Comparison of ENCODE assay signal across 20 cellular contexts in the genomic region with DNA sequence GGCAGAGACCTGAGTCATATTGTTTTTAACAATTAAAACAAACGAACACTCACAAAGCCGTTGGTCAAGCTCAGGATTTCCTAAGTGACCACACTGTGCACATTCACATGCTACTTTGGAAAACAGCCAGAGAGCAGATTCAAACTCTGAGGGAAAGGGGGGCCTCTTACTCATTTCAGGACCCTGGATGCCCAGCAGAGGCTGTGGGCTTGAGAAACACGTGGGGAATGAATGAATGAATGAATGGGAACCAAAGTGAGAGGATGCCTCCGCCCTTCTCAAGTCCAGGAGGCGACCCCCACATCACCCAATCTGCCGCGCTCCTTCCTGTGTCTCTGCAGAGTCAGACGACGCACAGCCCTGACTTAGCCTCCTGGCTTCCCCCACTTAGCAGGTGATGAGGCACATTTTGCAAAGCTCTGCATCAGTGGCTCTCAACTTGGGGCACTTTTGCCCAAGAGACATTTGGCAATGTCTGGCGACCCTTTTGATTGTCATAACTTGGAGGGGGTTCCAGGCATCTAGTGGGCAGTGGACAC.
A peak's percentile ranks its signal among the peaks of the same experiment; 100 is the strongest.
DNase-seq lines count a peak whose midpoint lies in the region; ATAC-seq, FAIRE-seq and TF ChIP-seq lines count a peak whose summit lies in the region.
"Had no signal": no experiment of that assay in that cellular context is flagged by ENCODE, and none has a peak within 500 bp of the region (broad histone marks: within the 10 kb centered on the region; RNA-seq: fewer than 3 reads in every experiment).

No MANE protein-coding gene starts in this region.

- CTCF ChIA-PET in H1 (lab: Charles Lee; ENCODE audit: partially characterized antibody): interaction anchor here (1.0 kb wide), 2 partner anchors 16 to 20 kb away, joined by 3 read pairs; no protein-coding TSS in a partner anchor

- no peak for TF ChIP-seq RAD21 in H1 (IDR thresholded peaks at IDR 0.05 in 1 of 2, conservative IDR thresholded peaks at IDR 0.05 in 1 of 2; ENCODE audit: low read depth in 2 of 2, low read length in 2 of 2)

- no peak overlapping the region for H3K27ac ChIP-seq in BLaER1 treated with 17β-estradiol and CSF1 and Interleukin-3, amounts not matched to agents 10 nM and 100 nM
- H3K27ac ChIP-seq in H1 (ENCODE audit: low read depth, low read length): no peak overlapping the region
- H3K27ac ChIP-seq in substantia nigra (ENCODE audit: low read depth, low read length, poor library complexity, severe bottlenecking): no peak overlapping the region
- H3K27ac ChIP-seq: SJSA1 had no signal

- no peak for TF ChIP-seq EP300 in H1 (IDR thresholded peaks at IDR 0.05; ENCODE audit: borderline replicate concordance in 1 of 2, low read depth in 2 of 2, low read length in 2 of 2)

- H2AFZ ChIP-seq in H1 (ENCODE audit: low read length): no peak overlapping the region

- H3K9me3 ChIP-seq in BLaER1 treated with 17β-estradiol and CSF1 and Interleukin-3, amounts not matched to agents 10 nM and 100 nM (replicated peaks in 1 of 11): peaks cover 0 to 14% (median 8%) of the 10 kb centered on the region in 11 experiments; a peak in 10 of 22 replicates
- H3K9me3 ChIP-seq in H1 (ENCODE audit: insufficient read depth in 2 of 2, low read depth in 1 of 2, low read length in 1 of 2): no peaks in the 10 kb centered on the region
- H3K9me3 ChIP-seq: SJSA1 had no signal

- TF ChIP-seq CTCF in H1 (IDR thresholded peaks at IDR 0.05; ENCODE audit: control extremely low read depth in 1 of 3, insufficient read depth in 1 of 3, low read depth in 1 of 3, low read length in 3 of 3): no peak

- no peak overlapping the region for H2BK20ac ChIP-seq in H1 (ENCODE audit: low read length)

- H2AK5ac ChIP-seq in H1 (ENCODE audit: low read depth, low read length): no peak overlapping the region

- H4K91ac ChIP-seq in H1 (replicated peaks; ENCODE audit: insufficient read length, low read length): no peak overlapping the region

- no peaks in the 10 kb centered on the region; the same call in 1 of the 2 replicates for H3K23me2 ChIP-seq in H1 (ENCODE audit: low read depth, low read length)

- DNase-seq in MV-4-11 (lab: John Stamatoyannopoulos, UW) (peak; percentile 53), H1 (ENCODE audit: low read depth in 1 of 2, low spot score in 2 of 2) (no peak), pulmonary artery endothelial cell (ENCODE audit: low read depth, low spot score) (peak; percentile 47), DMS79 treated with DMSO at 0.1 percent for 48 hours (lab: John Stamatoyannopoulos, UW) (no peak), substantia nigra (lab: John Stamatoyannopoulos, UW) (no peak)
- DNase-seq: AML-193; Calu3; CD4-positive, alpha-beta T cell; NCI-H1417 treated with DMSO at 0.1 percent for 48 hours; NCI-H2029; NCI-H2171; NCI-H446 treated with DMSO at 0.1 percent for 48 hours; NCI-H748 treated with DMSO at 0.1 percent for 48 hours; OCI-M1; RPMI8226 had no signal

- no peak overlapping the region for H4K8ac ChIP-seq in H1 (ENCODE audit: extremely low read depth, insufficient read depth, low read length)

- POLR2A ChIA-PET in H1 (lab: Charles Lee; ENCODE audit: partially characterized antibody): no interaction called here

- no peaks in the 10 kb centered on the region for H3K79me2 ChIP-seq in H1 (ENCODE audit: control insufficient read depth in 1 of 2, insufficient read depth in 2 of 2, low read length in 2 of 2)

- peak overlapping the region in 9 of 11 experiments; percentile 67 to 94 (median 90); a peak in 18 of 22 replicates for H3K4me2 ChIP-seq in BLaER1 treated with 17β-estradiol and CSF1 and Interleukin-3, amounts not matched to agents 10 nM and 100 nM
- no peak overlapping the region for H3K4me2 ChIP-seq in H1 (ENCODE audit: insufficient read depth in 1 of 2, low read depth in 2 of 2, low read length in 2 of 2)

- H3K79me1 ChIP-seq in H1 (ENCODE audit: low read depth, low read length): no peaks in the 10 kb centered on the region

- H4K20me1 ChIP-seq in BLaER1 treated with 17β-estradiol and CSF1 and Interleukin-3, amounts not matched to agents 10 nM and 100 nM: peaks cover 0 to 55% (median 5%) of the 10 kb centered on the region in 11 experiments; a peak in 10 of 22 replicates
- H4K20me1 ChIP-seq in H1 (replicated peaks in 1 of 2; ENCODE audit: control insufficient read depth in 1 of 2, insufficient read depth in 2 of 2, low read length in 2 of 2): no peaks in the 10 kb centered on the region

- TF ChIP-seq POLR2A in H1 (IDR thresholded peaks at IDR 0.05; ENCODE audit: control extremely low read depth in 1 of 2, low read depth in 2 of 2, low read length in 2 of 2): no peak

- H3K4me1 ChIP-seq in BLaER1 treated with 17β-estradiol and CSF1 and Interleukin-3, amounts not matched to agents 10 nM and 100 nM: peaks cover 34 to 94% (median 79%) of the 10 kb centered on the region in 10 experiments
- peaks cover 4 to 8% (median 7%) of the 10 kb centered on the region in 4 experiments; a peak in 6 of 7 replicates for H3K4me1 ChIP-seq in H1 (replicated peaks in 1 of 4; ENCODE audit: control insufficient read depth in 3 of 4, insufficient read depth in 4 of 4, low read length in 3 of 4)
- H3K4me1 ChIP-seq: SJSA1 had no signal

- H3K14ac ChIP-seq in H1 (ENCODE audit: insufficient read length): no peak overlapping the region

- H2BK5ac ChIP-seq in H1 (ENCODE audit: low read depth, low read length): no peak overlapping the region

- H2BK15ac ChIP-seq in H1 (ENCODE audit: low read length): no peak overlapping the region

- H3K4ac ChIP-seq in H1 (replicated peaks; ENCODE audit: insufficient read length, low read depth, low read length): no peak overlapping the region

- H3K9ac ChIP-seq in BLaER1 treated with 17β-estradiol and CSF1 and Interleukin-3, amounts not matched to agents 10 nM and 100 nM: no peak overlapping the region
- no peak overlapping the region for H3K9ac ChIP-seq in H1 (replicated peaks in 1 of 4; ENCODE audit: extremely low read depth in 1 of 4, low read depth in 3 of 4, low read length in 3 of 4)

- no peak for FAIRE-seq in H1 (lab: Jason Lieb, UNC)
- FAIRE-seq: G401.6 had no signal

- WGBS in H1 (ENCODE audit: extremely low coverage in 1 of 2, insufficient coverage in 1 of 2, insufficient read length in 1 of 2, insufficient replicate concordance in 2 of 2, low coverage in 1 of 2, low lambda C conversion rate in 2 of 2, missing lambda C conversion rate in 1 of 2), 2 experiments: 79% methylated on average over 10 of the region's 10 CpGs; no CpG with 5 or more reads in 1 of the 2 experiments

- no peak overlapping the region for H4K5ac ChIP-seq in H1 (ENCODE audit: insufficient read length, low read depth, low read length)

- no peak overlapping the region for H2BK120ac ChIP-seq in H1 (replicated peaks; ENCODE audit: low read depth, low read length)

- ATAC-seq in GM18867 (IDR thresholded peaks at IDR 0.05; ENCODE audit: unreplicated experiment): no peak
- ATAC-seq: HCT116 had no signal

- H3K56ac ChIP-seq in H1 (replicated peaks; ENCODE audit: insufficient read length, low read depth, low read length): no peak overlapping the region

- no peak overlapping the region; the same call in 1 of the 2 replicates for H3K18ac ChIP-seq in H1 (ENCODE audit: extremely low read depth, low read length)

- no peak overlapping the region for H3K4me3 ChIP-seq in BLaER1 treated with 17β-estradiol and CSF1 and Interleukin-3, amounts not matched to agents 10 nM and 100 nM
- H3K4me3 ChIP-seq in H1 (ENCODE audit: extremely low read depth in 1 of 4, insufficient read depth in 2 of 4, low read depth in 3 of 4, low read length in 4 of 4): no peak overlapping the region
- H3K4me3 ChIP-seq: SJSA1 had no signal

- H3K23ac ChIP-seq in H1 (ENCODE audit: insufficient read length): no peak overlapping the region

- H2BK12ac ChIP-seq in H1 (ENCODE audit: low read depth, low read length): peak overlapping the region; percentile 9; the same call in 1 of the 2 replicates

- no peaks in the 10 kb centered on the region for H3K36me3 ChIP-seq in BLaER1 treated with 17β-estradiol and CSF1 and Interleukin-3, amounts not matched to agents 10 nM and 100 nM
- no peaks in the 10 kb centered on the region for H3K36me3 ChIP-seq in H1 (ENCODE audit: control insufficient read depth in 2 of 4, insufficient read depth in 4 of 4, low read length in 3 of 4)
- H3K36me3 ChIP-seq: SJSA1 had no signal

- peaks cover 0 to 52% (median 0%) of the 10 kb centered on the region in 11 experiments; a peak in 6 of 22 replicates for H3K27me3 ChIP-seq in BLaER1 treated with 17β-estradiol and CSF1 and Interleukin-3, amounts not matched to agents 10 nM and 100 nM
- no peaks in the 10 kb centered on the region for H3K27me3 ChIP-seq in H1 (replicated peaks in 1 of 4; ENCODE audit: control insufficient read depth in 3 of 4, extremely low read depth in 1 of 4, insufficient read depth in 3 of 4, low read length in 3 of 4)

TF ChIP-seq in H1, 55 proteins besides CTCF, POLR2A, EP300 and RAD21 (continues in another document):
- TF ChIP-seq BCL11A (IDR thresholded peaks at IDR 0.05; ENCODE audit: low read depth in 2 of 2, low read length in 2 of 2): no peak
- TF ChIP-seq NRF1 (IDR thresholded peaks at IDR 0.05; ENCODE audit: low read depth, low read length): no peak
- TF ChIP-seq SIX5 (IDR thresholded peaks at IDR 0.05; ENCODE audit: low read depth, low read length): no peak
- no peak for TF ChIP-seq EZH2 (IDR thresholded peaks at IDR 0.05; ENCODE audit: low read depth, low read length, severe bottlenecking)
- TF ChIP-seq RXRA (IDR thresholded peaks at IDR 0.05; ENCODE audit: insufficient read depth, low read depth, low read length): no peak
- TF ChIP-seq SUZ12 (IDR thresholded peaks at IDR 0.05; ENCODE audit: low read length): no peak
- TF ChIP-seq POLR2AphosphoS5 (IDR thresholded peaks at IDR 0.05; ENCODE audit: low read depth, low read length): no peak
- TF ChIP-seq KDM5A (IDR thresholded peaks at IDR 0.05; ENCODE audit: low read length): no peak
- no peak for TF ChIP-seq CTBP2 (IDR thresholded peaks at IDR 0.05; ENCODE audit: borderline replicate concordance, insufficient read depth, insufficient read length, low read length)

Comparison
In these comparisons a context has a peak if more than half of its experiments do, and no peak if none do; other contexts are left out.
1. H3K4me2 ChIP-seq: peak in BLaER1 treated with 17β-estradiol and CSF1 and Interleukin-3, amounts not matched to agents 10 nM and 100 nM (9 of 11); none in H1 (0 of 2).
2. DNase-seq: peak in MV-4-11 (single experiment) and pulmonary artery endothelial cell (single experiment); none in H1 (0 of 2), DMS79 treated with DMSO at 0.1 percent for 48 hours (single experiment) and substantia nigra (0 of 49).